ENCODE assay signal across 1 cellular context in the genomic region with DNA sequence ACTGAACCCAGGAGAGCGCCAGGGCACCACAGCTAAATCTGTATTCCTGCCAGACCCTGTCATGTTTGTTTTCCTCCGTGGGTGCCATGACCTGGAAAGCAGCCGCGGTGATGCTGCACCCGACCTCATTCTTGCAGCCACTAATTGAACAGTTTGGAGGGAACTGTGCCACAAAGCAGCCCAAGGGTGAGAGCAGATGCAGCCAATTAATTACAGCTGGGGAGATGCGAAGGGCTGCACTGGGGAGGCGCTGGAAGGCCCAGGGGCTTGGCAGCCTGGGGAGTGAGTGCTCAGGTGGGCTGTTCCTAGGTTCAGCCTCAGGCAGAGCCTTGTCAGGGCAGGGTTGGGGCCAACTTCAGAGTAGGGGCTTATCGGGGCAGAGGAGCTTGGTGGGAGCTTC.
TF ChIP-seq lines count a peak whose summit lies in the region.

No MANE protein-coding gene starts in this region.

TF ChIP-seq in H1, 55 proteins besides CTCF, POLR2A, EP300 and RAD21:
- no peak for TF ChIP-seq CTBP2 (IDR thresholded peaks at IDR 0.05; ENCODE audit: borderline replicate concordance, insufficient read depth, insufficient read length, low read length)
- no peak for TF ChIP-seq SAP30 (IDR thresholded peaks at IDR 0.05; ENCODE audit: insufficient read depth, insufficient replicate concordance, low read length)
- no peak for TF ChIP-seq SP4 (IDR thresholded peaks at IDR 0.05; ENCODE audit: low read length)
- no peak for TF ChIP-seq RNF2 (IDR thresholded peaks at IDR 0.05; ENCODE audit: borderline replicate concordance, low read depth, low read length, missing control alignments, poor library complexity, severe bottlenecking)
- TF ChIP-seq SIN3A (conservative IDR thresholded peaks at IDR 0.05 in 1 of 2, IDR thresholded peaks at IDR 0.05 in 1 of 2; ENCODE audit: low read depth in 1 of 2, low read length in 2 of 2) = no peak
- no peak for TF ChIP-seq HDAC6 (IDR thresholded peaks at IDR 0.05; ENCODE audit: low read depth, low read length)
- TF ChIP-seq RBBP5 (IDR thresholded peaks at IDR 0.05; ENCODE audit: borderline replicate concordance, low read depth, low read length) = no peak
- TF ChIP-seq JUND (IDR thresholded peaks at IDR 0.05; ENCODE audit: low read length) = no peak
- no peak for TF ChIP-seq SIX5 (IDR thresholded peaks at IDR 0.05; ENCODE audit: low read depth, low read length)
- TF ChIP-seq KDM5A (IDR thresholded peaks at IDR 0.05; ENCODE audit: low read length) = no peak
- TF ChIP-seq FOSL1 (IDR thresholded peaks at IDR 0.05; ENCODE audit: insufficient read depth, low read depth, low read length) = no peak
- no peak for TF ChIP-seq SUZ12 (IDR thresholded peaks at IDR 0.05; ENCODE audit: low read length)
- no peak for TF ChIP-seq GTF2F1 (IDR thresholded peaks at IDR 0.05; ENCODE audit: borderline replicate concordance, low read depth, low read length)
- TF ChIP-seq RXRA (IDR thresholded peaks at IDR 0.05; ENCODE audit: insufficient read depth, low read depth, low read length) = no peak
- TF ChIP-seq KDM4A (IDR thresholded peaks at IDR 0.05; ENCODE audit: low read depth, low read length, severe bottlenecking) = no peak
- no peak for TF ChIP-seq EZH2 (IDR thresholded peaks at IDR 0.05; ENCODE audit: low read depth, low read length, severe bottlenecking)
- TF ChIP-seq NANOG (IDR thresholded peaks at IDR 0.05; ENCODE audit: insufficient read depth, low read depth, low read length, poor library complexity, severe bottlenecking) = no peak
- no peak for TF ChIP-seq TCF12 (IDR thresholded peaks at IDR 0.05; ENCODE audit: low read depth, low read length)
- TF ChIP-seq RFX5 (IDR thresholded peaks at IDR 0.05; ENCODE audit: borderline replicate concordance, low read depth, low read length) = no peak
- TF ChIP-seq ASH2L (IDR thresholded peaks at IDR 0.05; ENCODE audit: low read length) = no peak
